8 cellular contexts compared by ENCODE assay signal in the genomic region with DNA sequence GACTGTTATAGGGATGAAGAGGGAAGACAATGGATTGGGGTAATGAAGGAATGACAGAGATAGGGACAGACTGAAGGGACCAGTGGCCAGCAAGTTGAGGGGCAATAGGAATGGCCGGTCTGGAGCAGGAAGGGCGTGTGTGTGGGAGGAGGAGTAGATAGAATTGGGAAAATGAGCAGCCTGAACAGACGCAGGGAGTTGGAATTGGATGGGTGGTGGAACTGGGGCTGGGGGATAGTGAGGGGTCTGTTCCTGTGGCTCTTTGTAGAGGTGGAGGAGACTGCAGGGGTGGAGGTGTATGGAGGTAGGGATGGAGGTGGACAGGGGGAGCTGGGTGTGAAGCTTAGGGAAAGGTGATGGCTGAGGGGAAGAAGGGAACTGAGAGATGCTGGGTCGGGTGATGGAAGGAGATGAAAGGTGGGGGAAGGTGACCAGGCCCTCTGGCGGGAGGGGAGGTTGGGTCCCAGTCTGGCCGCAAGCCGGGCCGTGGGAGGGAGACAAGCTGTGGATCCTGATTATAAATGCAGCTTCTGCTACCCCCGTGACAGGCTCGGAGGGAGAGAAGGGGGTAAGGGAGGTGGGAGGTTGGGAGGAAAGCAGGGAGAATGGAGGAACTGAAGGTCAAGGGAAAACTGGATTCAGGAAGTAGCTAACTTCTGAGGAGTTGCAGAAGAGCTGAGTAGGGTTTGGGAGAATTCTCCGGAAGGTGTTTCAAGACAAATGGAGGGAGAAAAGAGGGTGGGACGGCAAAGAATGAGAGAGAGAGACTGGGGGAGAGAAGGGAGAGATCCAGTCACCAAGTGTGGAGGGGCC. TPM values are rescaled to one million over a fixed set of nuclear protein-coding genes. Genes with fewer than 3 reads are reported as not detected.
DNase-seq lines count a peak whose midpoint lies in the region; ATAC-seq and TF ChIP-seq lines count a peak whose summit lies in the region.

No MANE protein-coding gene starts in this region.

- no peak for TF ChIP-seq CTCF in choroid plexus epithelial cell (conservative IDR thresholded peaks at IDR 0.05; ENCODE audit: low read depth, low read length)

- H3K36me3 ChIP-seq in ACC112 (ENCODE audit: insufficient read depth, low read length) (no peaks in the 10 kb centered on the region; the same call in 1 of the 2 replicates), muscle layer of colon (ENCODE audit: insufficient read depth, low read length) (no peaks in the 10 kb centered on the region)

- no peak for DNase-seq in Jurkat, Clone E6-1 (ENCODE audit: low read depth, low spot score)
- DNase-seq in choroid plexus epithelial cell (ENCODE audit: low read depth): no peak
- DNase-seq in NCI-H1105 treated with DMSO at 0.1 percent for 48 hours (lab: John Stamatoyannopoulos, UW): no peak
- no peak for DNase-seq in amniotic stem cell (lab: John Stamatoyannopoulos, UW)
- DNase-seq in NCI-H2227 treated with DMSO at 0.1 percent for 48 hours (lab: John Stamatoyannopoulos, UW): no peak

- H3K4me3 ChIP-seq in ACC112 (ENCODE audit: low read depth, low read length): peak overlapping the region; percentile 71
- peak overlapping the region; percentile 66 for H3K4me3 ChIP-seq in Jurkat, Clone E6-1 (ENCODE audit: low read length)
- H3K4me3 ChIP-seq in choroid plexus epithelial cell (ENCODE audit: low read depth, low read length): peak overlapping the region; percentile 69
- peak overlapping the region; percentile 44 to 85 for H3K4me3 ChIP-seq in muscle layer of colon (ENCODE audit: low read depth in 1 of 2, low read length in 2 of 2)

- peak overlapping the region; percentile 1 for H2AFZ ChIP-seq in ACC112 (ENCODE audit: low read length, unreplicated experiment)

- peak overlapping the region; percentile 61 for H3K27ac ChIP-seq in ACC112 (ENCODE audit: low read depth, low read length)
- peak overlapping the region; percentile 97 for H3K27ac ChIP-seq in muscle layer of colon (ENCODE audit: low read depth, low read length)

- no peaks in the 10 kb centered on the region for H3K9me3 ChIP-seq in muscle layer of colon (ENCODE audit: low read length)

- no peak for ATAC-seq in HG02763 (IDR thresholded peaks at IDR 0.05; ENCODE audit: unreplicated experiment)

- H3K9ac ChIP-seq in muscle layer of colon (ENCODE audit: low read length): peak overlapping the region; percentile 95

- peaks cover 25% of the 10 kb centered on the region for H3K79me2 ChIP-seq in ACC112 (ENCODE audit: control insufficient read depth, insufficient read depth, low read length, unreplicated experiment)

- H3K27me3 ChIP-seq in ACC112 (ENCODE audit: insufficient read depth, low read length) (no peaks in the 10 kb centered on the region), muscle layer of colon (ENCODE audit: control insufficient read depth in 1 of 2, insufficient read depth in 2 of 2, low read length in 2 of 2) (no peaks in the 10 kb centered on the region)

- H3K4me1 ChIP-seq in ACC112 (ENCODE audit: control insufficient read depth, insufficient read depth, low read length, unreplicated experiment) (peaks cover 35% of the 10 kb centered on the region), muscle layer of colon (ENCODE audit: insufficient read depth, low read length) (peaks cover 46% of the 10 kb centered on the region)

RNA-seq across cellular contexts. Expression of gene SYNGAP1, which starts 5.2 kb away (rescaled TPM):
- polyA plus RNA-seq in Jurkat, Clone E6-1 (2012; ENCODE audit: insufficient read depth, insufficient read length): 30.1 TPM

RNA-seq across cellular contexts. Expression of gene CUTA, which starts 7.2 kb away (rescaled TPM):
- polyA plus RNA-seq in Jurkat, Clone E6-1 (2012; ENCODE audit: insufficient read depth, insufficient read length): 264 TPM

RNA-seq across cellular contexts. Expression of gene PHF1, which starts 14.2 kb away (rescaled TPM):
- polyA plus RNA-seq in Jurkat, Clone E6-1 (2012; ENCODE audit: insufficient read depth, insufficient read length): 48.0 TPM

RNA-seq across cellular contexts. Expression of gene ZBTB9, which starts 29.3 kb away (rescaled TPM):
- polyA plus RNA-seq in Jurkat, Clone E6-1 (2012; ENCODE audit: insufficient read depth, insufficient read length): 12.7 TPM

RNA-seq across cellular contexts. Expression of gene KIFC1, which starts 33.4 kb away (rescaled TPM):
- polyA plus RNA-seq in Jurkat, Clone E6-1 (2012; ENCODE audit: insufficient read depth, insufficient read length): 111 TPM
